In the genomic region with DNA sequence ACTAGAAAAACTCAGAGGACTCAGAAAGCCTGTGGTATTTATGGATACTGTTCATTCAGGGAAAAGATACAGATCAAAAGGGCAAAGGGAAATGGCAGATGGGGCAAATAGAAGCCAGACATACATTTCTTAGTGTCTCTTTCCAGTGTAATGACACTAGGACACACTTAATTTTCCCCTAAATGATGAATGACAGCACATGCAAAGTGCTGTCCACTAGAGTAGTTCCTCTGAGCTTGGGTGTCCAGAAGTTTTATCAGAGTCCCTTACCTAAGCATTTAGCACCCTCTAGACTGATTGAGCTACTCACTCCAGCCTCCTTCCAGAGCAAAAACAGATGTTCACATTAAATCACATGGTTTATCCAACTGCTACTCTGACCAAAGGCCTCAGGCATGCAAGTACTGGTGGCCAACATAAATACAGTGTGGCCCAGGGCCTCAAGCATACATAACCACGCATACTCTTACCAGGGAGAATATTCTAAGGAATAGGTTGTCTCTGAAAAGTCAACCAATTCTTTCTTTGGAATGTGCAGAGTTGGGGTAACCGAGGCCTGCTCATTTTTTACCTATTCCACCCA, we compare ENCODE assay signal across 12 cellular contexts.
A peak's percentile ranks its signal among the peaks of the same experiment; 100 is the strongest.
DNase-seq lines count a peak whose midpoint lies in the region; ATAC-seq and TF ChIP-seq lines count a peak whose summit lies in the region.
"Had no signal": no experiment of that assay in that cellular context is flagged by ENCODE, and none has a peak within 500 bp of the region (broad histone marks: within the 10 kb centered on the region; RNA-seq: fewer than 3 reads in every experiment).

No MANE protein-coding gene starts in this region.

- no peak overlapping the region for H3K18ac ChIP-seq in mesendoderm (ENCODE audit: low read length)

- H3K27ac Mint-ChIP-seq in Caco-2 (ENCODE audit: unreplicated experiment), result no peak overlapping the region
- H3K27ac Mint-ChIP-seq: type B pancreatic cell had no signal

- H3K9me3 ChIP-seq in AG04450 (ENCODE audit: control insufficient read depth, insufficient read depth, low read length), result no peaks in the 10 kb centered on the region
- no peaks in the 10 kb centered on the region for H3K9me3 ChIP-seq in Caco-2

- no peaks in the 10 kb centered on the region for H3K36me3 Mint-ChIP-seq in Caco-2 (ENCODE audit: insufficient read depth, unreplicated experiment)
- H3K36me3 Mint-ChIP-seq: type B pancreatic cell had no signal

- WGBS in mesendoderm (ENCODE audit: extremely low coverage, insufficient coverage, low lambda C conversion rate), result no CpG with 5 or more reads among the region's 2 CpGs

- H3K23ac ChIP-seq in mesendoderm (ENCODE audit: low read length), result no peak overlapping the region

- in situ Hi-C loops in GM13977 (cut with MboI; ENCODE audit: low pct_unique_long_range_greater_than_20kb, low sequenced_read_pairs, unreplicated experiment), result no loop called here

- no peaks in the 10 kb centered on the region for H3K9me3 Mint-ChIP-seq in Caco-2 (ENCODE audit: unreplicated experiment)
- H3K9me3 Mint-ChIP-seq: type B pancreatic cell had no signal

- no peaks in the 10 kb centered on the region for H3K27me3 ChIP-seq in AG04450 (ENCODE audit: control insufficient read depth, insufficient read depth, low read length)
- no peaks in the 10 kb centered on the region for H3K27me3 ChIP-seq in mesendoderm (ENCODE audit: insufficient read depth, low read length, poor library complexity)
- no peaks in the 10 kb centered on the region for H3K27me3 ChIP-seq in Caco-2 (replicated peaks; ENCODE audit: control insufficient read depth, insufficient read depth, low read length)

- H3K9ac ChIP-seq in mesendoderm (ENCODE audit: low read length), result no peak overlapping the region

- no peak overlapping the region for H2BK5ac ChIP-seq in mesendoderm (ENCODE audit: low read length)

- no peak overlapping the region for H4K5ac ChIP-seq in mesendoderm (ENCODE audit: low read length)

- no peak overlapping the region for H3K56ac ChIP-seq in mesendoderm (ENCODE audit: low read length)

- H2BK120ac ChIP-seq in mesendoderm (ENCODE audit: low read depth, low read length), result no peak overlapping the region

- H3K36me3 ChIP-seq in mesendoderm (ENCODE audit: control insufficient read depth, insufficient read depth, low read length) (no peaks in the 10 kb centered on the region), Caco-2 (ENCODE audit: control insufficient read depth, insufficient read depth, low read length) (no peaks in the 10 kb centered on the region)

- H3K79me2 ChIP-seq in mesendoderm (ENCODE audit: control insufficient read depth, insufficient read depth, low read length), result no peaks in the 10 kb centered on the region

- H2AK5ac ChIP-seq in mesendoderm (ENCODE audit: low read length), result no peak overlapping the region

- H3K4me3 Mint-ChIP-seq in Caco-2 (ENCODE audit: unreplicated experiment), result no peak overlapping the region
- H3K4me3 Mint-ChIP-seq: type B pancreatic cell had no signal

- H3K4me2 ChIP-seq in mesendoderm (ENCODE audit: low read length), result no peak overlapping the region

- H3K79me1 ChIP-seq in mesendoderm (ENCODE audit: low read length), result no peaks in the 10 kb centered on the region

- no peaks in the 10 kb centered on the region for H3K4me1 Mint-ChIP-seq in Caco-2 (ENCODE audit: low read depth, unreplicated experiment)

- H3K4me3 ChIP-seq in AG04450 (ENCODE audit: low read depth, low read length) (no peak overlapping the region), cardiac fibroblast (replicated peaks in 1 of 2; ENCODE audit: low read depth in 2 of 2, low read length in 2 of 2) (no peak overlapping the region), mesendoderm (ENCODE audit: low read length) (no peak overlapping the region), Caco-2 (ENCODE audit: low read depth, low read length) (no peak overlapping the region)
- H3K4me3 ChIP-seq: skin epidermis had no signal

- POLR2A ChIA-PET in AG04450 (lab: Yijun Ruan, JAX), result interaction anchor here (1.0 kb wide), 1 partner anchor 167 kb away, joined by 4 read pairs; a partner anchor contains a TSS
- POLR2A ChIA-PET in Caco-2 (lab: Charles Lee), result no interaction called here

- BruUV-seq in Caco-2 (replicated peaks; lab: Mats Ljungman, UMichigan), result no TSS peak

- CTCF ChIA-PET in AG04450 (lab: Charles Lee) (interaction anchor here (1.2 to 1.3 kb wide), 2 partner anchors 8 to 35 kb away, joined by 3 to 6 read pairs; no protein-coding TSS in a partner anchor), Caco-2 (lab: Charles Lee) (no interaction called here)

- H2BK15ac ChIP-seq in mesendoderm (replicated peaks; ENCODE audit: low read depth), result no peak overlapping the region

- intact Hi-C loops in Caco-2 (cut with micrococcal nuclease; ENCODE audit: unreplicated experiment), result loop anchor here (2.0 kb wide), 1 partner anchor 522 kb away; no protein-coding TSS in a partner anchor

- TF ChIP-seq CTCF in AG04450 (IDR thresholded peaks at IDR 0.05; ENCODE audit: low read depth, low read length) (no peak), cardiac fibroblast (IDR thresholded peaks at IDR 0.05; ENCODE audit: low read depth, low read length) (no peak), GM13977 (IDR thresholded peaks at IDR 0.05; ENCODE audit: extremely low read depth, insufficient read depth, missing control alignments) (no peak), Caco-2 (IDR thresholded peaks at IDR 0.05; ENCODE audit: insufficient read depth in 1 of 2, low read depth in 1 of 2, low read length in 1 of 2, severe bottlenecking in 1 of 2, unreplicated experiment in 1 of 2) (no peak)

- H3K27me3 Mint-ChIP-seq in Caco-2 (ENCODE audit: insufficient read depth, unreplicated experiment), result no peaks in the 10 kb centered on the region
- H3K27me3 Mint-ChIP-seq: type B pancreatic cell had no signal

- no peak overlapping the region for H3K4ac ChIP-seq in mesendoderm (ENCODE audit: low read depth, low read length)

- no peak for ATAC-seq in GM19463 (IDR thresholded peaks at IDR 0.05; ENCODE audit: unreplicated experiment)

- peak overlapping the region; percentile 67 for H3K27ac ChIP-seq in AG04450 (ENCODE audit: low read depth, low read length)
- no peak overlapping the region for H3K27ac ChIP-seq in mesendoderm (ENCODE audit: low read depth, low read length)

- H4K8ac ChIP-seq in mesendoderm (ENCODE audit: low read depth, low read length), result no peak overlapping the region

- no peaks in the 10 kb centered on the region for H3K4me1 ChIP-seq in mesendoderm (ENCODE audit: control insufficient read depth, low read depth, low read length)
- no peaks in the 10 kb centered on the region for H3K4me1 ChIP-seq in Caco-2

- DNase-seq in AG04450 (ENCODE audit: low read depth, low spot score) (peak; percentile 88), HS-5 (ENCODE audit: low read depth) (peak; percentile 72), cardiac fibroblast (ENCODE audit: low read depth in 2 of 2) (peak; percentile 86 to 93), mesendoderm (peak; percentile 6), GM13977 (ENCODE audit: low spot score) (no peak), NCI-H1105 (lab: John Stamatoyannopoulos, UW) (no peak), Caco-2 (no peak)
- DNase-seq: activated CD8-positive, alpha-beta memory T cell treated with anti-CD3 and anti-CD28 coated beads, Interleukin-2, amount 50 U/mL, for 4 hours; MV-4-11 had no signal

Comparison
In these comparisons a context has a peak if more than half of its experiments do, and no peak if none do; other contexts are left out.
1. DNase-seq: peak in AG04450 (single experiment), HS-5 (single experiment), cardiac fibroblast (2 of 2) and mesendoderm (single experiment); none in GM13977 (single experiment), NCI-H1105 (single experiment) and Caco-2 (0 of 2).